ENCODE assay signal across 11 cellular contexts in the genomic region with DNA sequence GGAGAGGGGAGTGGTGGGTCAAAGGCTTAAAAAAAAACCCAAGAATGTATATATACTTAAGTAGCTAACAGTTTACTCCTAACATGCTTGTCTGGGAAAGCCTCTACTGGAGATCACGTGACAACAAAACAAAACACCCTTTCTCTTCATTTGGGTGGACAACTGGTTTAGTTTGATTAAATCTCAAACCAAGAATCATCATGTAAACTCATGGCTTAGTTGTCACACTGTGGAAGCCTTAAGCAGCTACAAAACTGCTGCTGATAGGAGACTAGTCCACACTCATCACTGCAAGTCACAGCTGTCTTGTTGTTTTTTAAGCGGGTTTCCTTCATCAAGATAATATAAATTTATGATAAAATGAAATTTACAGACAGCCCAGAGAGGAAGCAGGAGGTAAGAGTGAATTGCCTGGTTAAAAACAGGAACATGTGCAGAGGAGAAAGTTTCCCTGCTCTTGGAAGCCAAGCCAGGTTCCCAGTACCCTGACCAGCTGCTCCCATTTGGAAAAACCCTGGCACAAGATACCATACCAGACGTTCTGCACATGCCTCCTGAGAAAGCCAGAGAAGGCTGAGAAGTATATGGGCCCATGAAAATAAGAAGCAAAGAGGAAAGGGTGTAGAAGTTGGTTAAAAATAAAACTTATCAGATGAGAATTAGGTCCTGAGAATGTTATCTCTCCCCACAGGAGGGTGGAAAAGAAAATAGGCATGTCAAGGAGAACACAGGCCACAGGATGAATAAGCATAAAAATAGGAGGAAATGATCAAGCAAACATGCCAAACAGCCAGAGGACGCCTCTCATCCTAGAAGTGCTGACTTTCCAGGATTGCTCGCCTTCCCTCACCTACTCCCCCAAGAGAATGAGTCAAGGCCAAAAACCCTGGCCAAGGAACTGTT. TPM values are rescaled to one million over a fixed set of nuclear protein-coding genes. Genes with fewer than 3 reads are reported as not detected.
DNase-seq lines count a peak whose midpoint lies in the region; ATAC-seq and TF ChIP-seq lines count a peak whose summit lies in the region.
"Had no signal": no experiment of that assay in that cellular context is flagged by ENCODE, and none has a peak within 500 bp of the region (broad histone marks: within the 10 kb centered on the region; RNA-seq: fewer than 3 reads in every experiment).

No MANE protein-coding gene starts in this region.

- CTCF ChIA-PET in activated CD4-positive, alpha-beta memory T cell treated with anti-CD3 and anti-CD28 coated beads, Interleukin-2, amount 10 ng/mL, durations not matched to agents 7 days and 5 days (lab: Charles Lee), result interaction anchor here (1.9 kb wide), 1 partner anchor 8 kb away, joined by 4 read pairs; no protein-coding TSS in a partner anchor

- H3K36me3 ChIP-seq in DND-41 (ENCODE audit: insufficient read depth, low read length), result peaks cover 4% of the 10 kb centered on the region

- TF ChIP-seq CTCF in DND-41 (IDR thresholded peaks at IDR 0.05; ENCODE audit: borderline replicate concordance, extremely low read depth, low read length, poor library complexity, severe bottlenecking), result no peak

- H3K4me2 ChIP-seq in DND-41 (ENCODE audit: insufficient read depth, low read length), result no peak overlapping the region

- DNase-seq in DND-41, result no peak
- DNase-seq in RPMI7951 (ENCODE audit: low read depth), result peak; percentile 42
- peak; percentile 56 to 80 for DNase-seq in erythroblast (lab: John Stamatoyannopoulos, UW)
- DNase-seq in non-pigmented ciliary epithelial cell (ENCODE audit: low read depth), result peak; percentile 14
- no peak for DNase-seq in HPDE6-E6E7 (ENCODE audit: extremely low spot score)
- no peak for DNase-seq in head of caudate nucleus
- DNase-seq in activated CD4-positive, alpha-beta memory T cell treated with anti-CD3 and anti-CD28 coated beads, Interleukin-2, amount 10 ng/mL, durations not matched to agents 7 days and 5 days, result no peak
- no peak for DNase-seq in NCI-H82 (lab: John Stamatoyannopoulos, UW)
- DNase-seq: COR-L47, H7, nucleus accumbens had no signal

- intact Hi-C loops in head of caudate nucleus (cut with DNase I), result no loop called here

- H3K27me3 Mint-ChIP-seq in activated CD4-positive, alpha-beta memory T cell treated with anti-CD3 and anti-CD28 coated beads, Interleukin-2, amount 10 ng/mL, durations not matched to agents 7 days and 5 days, result no peaks in the 10 kb centered on the region

- H3K36me3 Mint-ChIP-seq in activated CD4-positive, alpha-beta memory T cell treated with anti-CD3 and anti-CD28 coated beads, Interleukin-2, amount 10 ng/mL, durations not matched to agents 7 days and 5 days (ENCODE audit: low read depth), result no peaks in the 10 kb centered on the region

- no peak for TF ChIP-seq POLR2A in erythroblast (IDR thresholded peaks at IDR 0.05; ENCODE audit: low read length)

- H3K4me1 Mint-ChIP-seq in activated CD4-positive, alpha-beta memory T cell treated with anti-CD3 and anti-CD28 coated beads, Interleukin-2, amount 10 ng/mL, durations not matched to agents 7 days and 5 days, result no peaks in the 10 kb centered on the region

- peak overlapping the region; percentile 5; the same call in 1 of the 2 replicates for H3K27ac ChIP-seq in DND-41 (ENCODE audit: low read length)

- POLR2A ChIA-PET in activated CD4-positive, alpha-beta memory T cell treated with anti-CD3 and anti-CD28 coated beads, Interleukin-2, amount 10 ng/mL, durations not matched to agents 7 days and 5 days (lab: Charles Lee), result no interaction called here

- no peaks in the 10 kb centered on the region for H3K9me3 ChIP-seq in DND-41 (ENCODE audit: insufficient read depth, low read length, severe bottlenecking)

- H2AFZ ChIP-seq in DND-41 (ENCODE audit: low read depth, low read length), result no peak overlapping the region

- H3K27ac Mint-ChIP-seq in activated CD4-positive, alpha-beta memory T cell treated with anti-CD3 and anti-CD28 coated beads, Interleukin-2, amount 10 ng/mL, durations not matched to agents 7 days and 5 days, result no peak overlapping the region

- H3K4me1 ChIP-seq in DND-41 (ENCODE audit: insufficient read depth, low read length), result peaks cover 30% of the 10 kb centered on the region

- no peak overlapping the region for H3K4me3 Mint-ChIP-seq in activated CD4-positive, alpha-beta memory T cell treated with anti-CD3 and anti-CD28 coated beads, Interleukin-2, amount 10 ng/mL, durations not matched to agents 7 days and 5 days

- no peaks in the 10 kb centered on the region for H3K9me3 Mint-ChIP-seq in activated CD4-positive, alpha-beta memory T cell treated with anti-CD3 and anti-CD28 coated beads, Interleukin-2, amount 10 ng/mL, durations not matched to agents 7 days and 5 days

- no peaks in the 10 kb centered on the region for H3K27me3 ChIP-seq in DND-41 (ENCODE audit: insufficient read depth, low read length, poor library complexity)

- no peak for ATAC-seq in DND-41 (ENCODE audit: insufficient read depth, low read depth)

- H3K4me3 ChIP-seq in DND-41 (ENCODE audit: low read depth in 1 of 2, low read length in 2 of 2), result no peak overlapping the region

- no peaks in the 10 kb centered on the region for H4K20me1 ChIP-seq in DND-41 (ENCODE audit: insufficient read depth, low read length)

- no peaks in the 10 kb centered on the region for H3K79me2 ChIP-seq in DND-41 (ENCODE audit: insufficient read depth, low read length)

- H3K9ac ChIP-seq in DND-41 (ENCODE audit: low read depth, low read length), result no peak overlapping the region

RNA-seq across cellular contexts. Expression of a gene that starts 34.0 kb away (rescaled TPM):
- 3.2 and 4.4 TPM in 2 replicates for total RNA-seq in RPMI7951 (2014; rRNA removed; shearing (Covaris generic))
- total RNA-seq in activated CD4-positive, alpha-beta memory T cell treated with anti-CD3 and anti-CD28 coated beads, Interleukin-2, amount 10 ng/mL, durations not matched to agents 7 days and 5 days, result 10 to 100 TPM; 10.9 to 12.0 TPM

Comparison
In these comparisons a context has a peak if more than half of its experiments do, and no peak if none do; other contexts are left out.
1. DNase-seq: peak in RPMI7951 (single experiment), erythroblast (2 of 2) and non-pigmented ciliary epithelial cell (single experiment); none in DND-41 (single experiment), HPDE6-E6E7 (single experiment), head of caudate nucleus (0 of 42), activated CD4-positive, alpha-beta memory T cell treated with anti-CD3 and anti-CD28 coated beads, Interleukin-2, amount 10 ng/mL, durations not matched to agents 7 days and 5 days (single experiment) and NCI-H82 (single experiment).